ENCODE assay signal across 12 cellular contexts in genomic region chr17:74201250-74201649, GRCh38. TPM values are rescaled to one million over a fixed set of nuclear protein-coding genes. Genes with fewer than 3 reads are reported as not detected.
DNase-seq lines count a peak whose midpoint lies in the region; ATAC-seq and TF ChIP-seq lines count a peak whose summit lies in the region.
"Had no signal": no experiment of that assay in that cellular context is flagged by ENCODE, and none has a peak within 500 bp of the region (broad histone marks: within the 10 kb centered on the region; RNA-seq: fewer than 3 reads in every experiment).

No MANE protein-coding gene starts in this region.

- CTCF ChIA-PET in PC-3 (lab: Charles Lee) = no interaction called here

- intact Hi-C loops in PC-3 (cut with micrococcal nuclease) (loop anchor here (10.0 kb wide), 1 partner anchor 896 kb away; no protein-coding TSS in a partner anchor), lower lobe of right lung (cut with DNase I) (no loop called here)

- peaks cover 23% of the 10 kb centered on the region for H4K20me1 ChIP-seq in PC-3 (ENCODE audit: low read length)
- H4K20me1 ChIP-seq in Karpas-422 (ENCODE audit: insufficient read depth, low read depth, low read length) = peaks cover 24% of the 10 kb centered on the region

- H3K4me3 ChIP-seq in PC-3 (ENCODE audit: low read length) (no peak overlapping the region), Karpas-422 (ENCODE audit: low read length) (no peak overlapping the region), lower lobe of right lung (no peak overlapping the region)
- H3K4me3 ChIP-seq: gastrocnemius medialis, lung had no signal

- H3K4me1 ChIP-seq in PC-3 (ENCODE audit: insufficient read depth, low read length) = peaks cover 16% of the 10 kb centered on the region
- H3K4me1 ChIP-seq in Karpas-422 (ENCODE audit: low read length) = peaks cover 19% of the 10 kb centered on the region
- H3K4me1 ChIP-seq in lower lobe of right lung = peaks cover 22% of the 10 kb centered on the region

- no peaks in the 10 kb centered on the region for H3K9me2 ChIP-seq in PC-3 (replicated peaks; ENCODE audit: low read length)
- no peaks in the 10 kb centered on the region for H3K9me2 ChIP-seq in Karpas-422 (replicated peaks; ENCODE audit: insufficient read depth, low read length)

- peaks cover 43% of the 10 kb centered on the region for H3K27me3 ChIP-seq in PC-3 (ENCODE audit: low read length)
- no peaks in the 10 kb centered on the region for H3K27me3 ChIP-seq in Karpas-422 (ENCODE audit: low read length)
- H3K27me3 ChIP-seq in lower lobe of right lung (ENCODE audit: low read depth) = peaks cover 22% of the 10 kb centered on the region

- H3K9me3 ChIP-seq in PC-3 (ENCODE audit: low read length) (no peaks in the 10 kb centered on the region), Karpas-422 (ENCODE audit: low read length) (no peaks in the 10 kb centered on the region), lower lobe of right lung (no peaks in the 10 kb centered on the region)
- H3K9me3 ChIP-seq: gastrocnemius medialis had no signal

- ATAC-seq in PC-3 (no peak), HG03520 (IDR thresholded peaks at IDR 0.05; ENCODE audit: unreplicated experiment) (no peak), lower lobe of right lung (no peak), GM18867 (IDR thresholded peaks at IDR 0.05; ENCODE audit: unreplicated experiment) (no peak)
- ATAC-seq: gastrocnemius medialis had no signal

- H2AFZ ChIP-seq in PC-3 (ENCODE audit: low read length) (no peak overlapping the region), Karpas-422 (ENCODE audit: low read length) (no peak overlapping the region)

- peak; percentile 93 for DNase-seq in DMS53 (lab: John Stamatoyannopoulos, UW)
- DNase-seq in NCI-H1694 treated with DMSO at 0.1 percent for 48 hours (lab: John Stamatoyannopoulos, UW) = peak; percentile 89
- DNase-seq in PC-3 = peak; percentile 53
- DNase-seq in iris pigment epithelial cell (ENCODE audit: low read depth) = peak; percentile 54
- no peak for DNase-seq in Karpas-422
- no peak for DNase-seq in lower lobe of right lung
- DNase-seq: CD4-positive, CD25-positive, alpha-beta regulatory T cell had no signal

- H3K36me3 ChIP-seq in PC-3 (ENCODE audit: low read depth, low read length) (peaks cover 23% of the 10 kb centered on the region), Karpas-422 (ENCODE audit: insufficient read depth, low read length) (peaks cover 22% of the 10 kb centered on the region), lower lobe of right lung (peaks cover 20% of the 10 kb centered on the region)

- H3F3A ChIP-seq in PC-3 (ENCODE audit: low read length, unreplicated experiment) = no peaks in the 10 kb centered on the region

- H3K79me2 ChIP-seq in PC-3 (ENCODE audit: low read length) (peaks cover 28% of the 10 kb centered on the region), Karpas-422 (ENCODE audit: low read length) (peaks cover 28% of the 10 kb centered on the region)

- H3K27ac ChIP-seq in PC-3 (ENCODE audit: low read length) = no peak overlapping the region
- no peak overlapping the region for H3K27ac ChIP-seq in Karpas-422 (ENCODE audit: low read length)
- no peak overlapping the region for H3K27ac ChIP-seq in lower lobe of right lung
- H3K27ac ChIP-seq: gastrocnemius medialis, KMS-11 had no signal

- no peak for TF ChIP-seq CTCF in PC-3 (conservative IDR thresholded peaks at IDR 0.05; ENCODE audit: low read depth, low read length)
- TF ChIP-seq CTCF in lower lobe of right lung (IDR thresholded peaks at IDR 0.05) = no peak

- no peak overlapping the region for H3K4me2 ChIP-seq in PC-3 (ENCODE audit: low read length)
- no peak overlapping the region for H3K4me2 ChIP-seq in Karpas-422 (ENCODE audit: low read depth, low read length, poor library complexity, severe bottlenecking)
- H3K4me2 ChIP-seq: KMS-11 had no signal

- POLR2A ChIA-PET in PC-3 (lab: Charles Lee; ENCODE audit: unreplicated experiment) = no interaction called here

- no TSS peak for BruUV-seq in PC-3 (replicated peaks; lab: Mats Ljungman, UMichigan)

- H3K9ac ChIP-seq in PC-3 (ENCODE audit: low read length) (no peak overlapping the region), Karpas-422 (ENCODE audit: low read length) (no peak overlapping the region)
- H3K9ac ChIP-seq: KMS-11 had no signal

RNA-seq across cellular contexts. Expression of gene RPL38, which starts 2.2 kb away (rescaled TPM):
- 2,878 and 3,689 TPM in 2 replicates for total RNA-seq in PC-3 (2014; rRNA removed)
- 3,682 and 4,052 TPM in 2 replicates for total RNA-seq in Karpas-422 (2014; rRNA removed; shearing (Covaris generic); ENCODE audit: low replicate concordance)
- 701 TPM for total RNA-seq in lower lobe of right lung

RNA-seq across cellular contexts. Expression of gene TTYH2, which starts 12.1 kb away (rescaled TPM):
- total RNA-seq in PC-3 (2014; rRNA removed) (17.6 and 21.0 TPM in 2 replicates), lower lobe of right lung (7.7 TPM)
- total RNA-seq in Karpas-422 (2014; rRNA removed; shearing (Covaris generic); ENCODE audit: low replicate concordance) = 1.1 TPM in 1 of 2 replicates, not detected in the other

Comparison
In these comparisons a context has a peak if more than half of its experiments do, and no peak if none do; other contexts are left out.
1. DNase-seq: peak in DMS53 (single experiment), NCI-H1694 treated with DMSO at 0.1 percent for 48 hours (single experiment), PC-3 (single experiment) and iris pigment epithelial cell (single experiment); none in Karpas-422 (single experiment) and lower lobe of right lung (single experiment).